30 cellular contexts compared by ENCODE assay signal in genomic region chr18:12452801-12453200, GRCh38.
"Had no signal": no experiment of that assay in that cellular context is flagged by ENCODE, and none has a peak within 500 bp of the region (broad histone marks: within the 10 kb centered on the region; RNA-seq: fewer than 3 reads in every experiment).

No MANE protein-coding gene starts in this region.

- H3K27ac ChIP-seq: adrenal gland, brain microvascular endothelial cell, esophagus muscularis mucosa, foreskin keratinocyte, gastrocnemius medialis had no signal

- H3K27me3 ChIP-seq: adrenal gland, brain microvascular endothelial cell, esophagus muscularis mucosa, foreskin keratinocyte, gastrocnemius medialis had no signal

- ATAC-seq: activated CD4-positive, alpha-beta T cell treated with anti-CD3 and anti-CD28 coated beads for 36 hours; activated CD8-positive, alpha-beta memory T cell treated with anti-CD3 and anti-CD28 coated beads, Interleukin-2, amount 10 ng/mL, durations not matched to agents 7 days and 5 days; activated CD8-positive, alpha-beta T cell treated with anti-CD3 and anti-CD28 coated beads, Interleukin-2, amount 10 ng/mL, durations not matched to agents 7 days and 5 days; activated naive CD8-positive, alpha-beta T cell treated with anti-CD3 and anti-CD28 coated beads, Interleukin-2, amount 50 U/mL, for 24 hours; effector memory CD8-positive, alpha-beta T cell; foreskin keratinocyte; gastrocnemius medialis had no signal

- DNase-seq: activated CD4-positive, alpha-beta memory T cell treated with anti-CD3 and anti-CD28 coated beads for 36 hours; activated CD4-positive, alpha-beta T cell treated with anti-CD3 and anti-CD28 coated beads for 36 hours; activated CD4-positive, alpha-beta T cell treated with anti-CD3 and anti-CD28 coated beads, Interleukin-2, amount 10 ng/mL, durations not matched to agents 24 days and 14 days; activated CD4-positive, CD25-positive, alpha-beta regulatory T cell; activated CD4-positive, CD25-positive, alpha-beta regulatory T cell treated with anti-CD3 and anti-CD28 coated beads, Interleukin-2, amount 50 U/mL, for 72 hours; activated CD8-positive, alpha-beta memory T cell treated with anti-CD3 and anti-CD28 coated beads, Interleukin-2, amount 10 ng/mL, durations not matched to agents 7 days and 5 days; activated CD8-positive, alpha-beta memory T cell treated with anti-CD3 and anti-CD28 coated beads, Interleukin-2, amount 50 U/mL, for 4 hours; activated CD8-positive, alpha-beta T cell treated with anti-CD3 and anti-CD28 coated beads, Interleukin-2, amount 10 ng/mL, durations not matched to agents 7 days and 5 days; activated effector memory CD4-positive, alpha-beta T cell treated with anti-CD3 and anti-CD28 coated beads, Interleukin-2, amount 50 U/mL, for 16 hours; activated naive CD4-positive, alpha-beta T cell treated with anti-CD3 and anti-CD28 coated beads for 36 hours; activated naive CD8-positive, alpha-beta T cell treated with anti-CD3 and anti-CD28 coated beads for 36 hours; activated naive CD8-positive, alpha-beta T cell treated with anti-CD3 and anti-CD28 coated beads, Interleukin-2, amount 50 U/mL, for 24 hours; activated T-cell treated with anti-CD3 and anti-CD28 coated beads, Interleukin-2, amount 50 U/mL, for 1 hour; activated T-cell treated with anti-CD3 and anti-CD28 coated beads, Interleukin-2, amount 50 U/mL, for 48 hours; amygdala; aorta; brain microvascular endothelial cell; cortex of kidney; dermis blood vessel endothelial cell; effector CD4-positive, alpha-beta T cell; effector memory CD8-positive, alpha-beta T cell; erythroblast; foreskin keratinocyte; gastrocnemius medialis; glutamatergic neuron; T-helper 2 cell had no signal

- H3K4me3 ChIP-seq: adrenal gland, esophagus muscularis mucosa, gastrocnemius medialis had no signal

- H3K4me1 ChIP-seq: adrenal gland, esophagus muscularis mucosa, foreskin keratinocyte, gastrocnemius medialis had no signal

- H3K9me3 ChIP-seq: adrenal gland, esophagus muscularis mucosa, gastrocnemius medialis had no signal

- FAIRE-seq: bronchial epithelial cell, colon had no signal
